In the genomic region with DNA sequence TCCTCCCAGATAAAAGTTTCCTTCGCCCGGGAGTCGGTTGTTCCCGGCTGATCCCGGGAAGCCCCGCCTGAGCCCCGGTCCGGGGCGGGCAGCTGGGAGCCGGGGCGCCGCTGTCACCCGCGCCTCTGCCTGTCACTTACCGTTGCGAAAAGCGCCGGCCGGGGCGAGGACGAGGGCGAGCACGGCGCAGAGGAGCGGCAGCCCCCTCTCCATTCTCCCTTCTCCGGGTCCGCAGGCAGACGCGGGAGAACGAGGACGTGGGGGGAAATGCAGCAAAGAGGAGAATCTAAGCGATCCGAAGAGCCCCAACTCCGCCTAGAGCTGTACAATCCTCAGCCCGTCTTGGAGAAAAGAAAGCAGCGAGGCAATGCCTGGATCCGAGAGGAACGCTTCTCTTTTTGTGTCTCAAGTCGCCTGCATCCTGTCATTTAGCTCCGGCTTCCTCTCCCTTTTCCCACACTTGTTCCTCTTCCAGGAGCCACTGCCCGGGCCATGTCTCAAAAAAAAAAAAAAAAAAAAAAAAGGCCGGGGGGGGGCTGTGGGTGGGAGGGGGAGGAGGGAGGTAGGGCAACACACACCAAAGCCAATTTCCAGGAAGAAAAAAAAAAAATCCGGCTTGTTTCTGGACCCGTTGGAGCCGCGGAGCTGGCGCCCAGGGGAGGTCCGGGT, we compare ENCODE assay signal across 1 cellular context.
TF ChIP-seq lines count a peak whose summit lies in the region.

A gene (minus strand): TSS at position 498 of the 669 bp plus-strand sequence. CDS start 285 bp downstream, at position 213.

TF ChIP-seq in HEK293, 187 proteins besides CTCF, POLR2A, EP300 and RAD21 (continued from another document):
- TF ChIP-seq, protein P1, sequence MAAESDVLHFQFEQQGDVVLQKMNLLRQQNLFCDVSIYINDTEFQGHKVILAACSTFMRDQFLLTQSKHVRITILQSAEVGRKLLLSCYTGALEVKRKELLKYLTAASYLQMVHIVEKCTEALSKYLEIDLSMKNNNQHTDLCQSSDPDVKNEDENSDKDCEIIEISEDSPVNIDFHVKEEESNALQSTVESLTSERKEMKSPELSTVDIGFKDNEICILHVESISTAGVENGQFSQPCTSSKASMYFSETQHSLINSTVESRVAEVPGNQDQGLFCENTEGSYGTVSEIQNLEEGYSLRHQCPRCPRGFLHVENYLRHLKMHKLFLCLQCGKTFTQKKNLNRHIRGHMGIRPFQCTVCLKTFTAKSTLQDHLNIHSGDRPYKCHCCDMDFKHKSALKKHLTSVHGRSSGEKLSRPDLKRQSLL (tag by site-specific recombination; IDR thresholded peaks at IDR 0.05), result no peak
- TF ChIP-seq, protein P2, sequence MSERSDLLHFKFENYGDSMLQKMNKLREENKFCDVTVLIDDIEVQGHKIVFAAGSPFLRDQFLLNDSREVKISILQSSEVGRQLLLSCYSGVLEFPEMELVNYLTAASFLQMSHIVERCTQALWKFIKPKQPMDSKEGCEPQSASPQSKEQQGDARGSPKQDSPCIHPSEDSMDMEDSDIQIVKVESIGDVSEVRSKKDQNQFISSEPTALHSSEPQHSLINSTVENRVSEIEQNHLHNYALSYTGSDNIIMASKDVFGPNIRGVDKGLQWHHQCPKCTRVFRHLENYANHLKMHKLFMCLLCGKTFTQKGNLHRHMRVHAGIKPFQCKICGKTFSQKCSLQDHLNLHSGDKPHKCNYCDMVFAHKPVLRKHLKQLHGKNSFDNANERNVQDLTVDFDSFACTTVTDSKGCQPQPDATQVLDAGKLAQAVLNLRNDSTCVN (tag by site-specific recombination; optimal IDR thresholded peaks at IDR 0.05), result peak; percentile 31
- TF ChIP-seq KLF16 (tag by site-specific recombination; IDR thresholded peaks at IDR 0.05), result no peak
- peak; percentile 80 for TF ChIP-seq ZNF341 (tag by site-specific recombination; IDR thresholded peaks at IDR 0.05; ENCODE audit: low read depth)
- TF ChIP-seq, protein P3, sequence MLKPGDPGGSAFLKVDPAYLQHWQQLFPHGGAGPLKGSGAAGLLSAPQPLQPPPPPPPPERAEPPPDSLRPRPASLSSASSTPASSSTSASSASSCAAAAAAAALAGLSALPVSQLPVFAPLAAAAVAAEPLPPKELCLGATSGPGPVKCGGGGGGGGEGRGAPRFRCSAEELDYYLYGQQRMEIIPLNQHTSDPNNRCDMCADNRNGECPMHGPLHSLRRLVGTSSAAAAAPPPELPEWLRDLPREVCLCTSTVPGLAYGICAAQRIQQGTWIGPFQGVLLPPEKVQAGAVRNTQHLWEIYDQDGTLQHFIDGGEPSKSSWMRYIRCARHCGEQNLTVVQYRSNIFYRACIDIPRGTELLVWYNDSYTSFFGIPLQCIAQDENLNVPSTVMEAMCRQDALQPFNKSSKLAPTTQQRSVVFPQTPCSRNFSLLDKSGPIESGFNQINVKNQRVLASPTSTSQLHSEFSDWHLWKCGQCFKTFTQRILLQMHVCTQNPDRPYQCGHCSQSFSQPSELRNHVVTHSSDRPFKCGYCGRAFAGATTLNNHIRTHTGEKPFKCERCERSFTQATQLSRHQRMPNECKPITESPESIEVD (tag by site-specific recombination; IDR thresholded peaks at IDR 0.05), result no peak
- peak; percentile 55; the same call in 1 of the 2 replicates for TF ChIP-seq IKZF3 (tag by site-specific recombination; IDR thresholded peaks at IDR 0.05)
